11 cellular contexts compared by ENCODE assay signal in the genomic region with DNA sequence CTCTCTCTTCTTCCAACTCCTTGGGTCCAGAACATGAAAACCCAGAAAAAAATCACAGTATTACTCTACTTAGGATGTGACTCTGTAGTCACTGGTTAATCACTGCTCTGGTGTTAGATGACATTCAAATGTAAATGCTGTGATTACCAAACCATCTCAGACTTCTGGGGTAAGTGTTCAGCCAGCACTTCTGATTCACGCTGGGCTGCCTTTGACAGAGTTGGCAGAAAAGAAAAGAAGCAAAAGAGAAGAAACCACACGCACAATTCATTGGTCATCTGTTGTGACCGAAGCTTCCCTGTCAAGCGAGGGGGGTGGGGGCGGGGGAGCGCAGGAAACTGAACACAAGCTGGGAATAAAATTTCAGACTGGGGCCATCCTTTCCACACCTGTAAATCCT.
DNase-seq lines count a peak whose midpoint lies in the region; ATAC-seq and TF ChIP-seq lines count a peak whose summit lies in the region.
"Had no signal": no experiment of that assay in that cellular context is flagged by ENCODE, and none has a peak within 500 bp of the region (broad histone marks: within the 10 kb centered on the region; RNA-seq: fewer than 3 reads in every experiment).

No MANE protein-coding gene starts in this region.

- no peak overlapping the region for H3K4ac ChIP-seq in mesenchymal stem cell (ENCODE audit: low read depth in 1 of 2, low read length in 2 of 2)

- H3K4me3 Mint-ChIP-seq in chondrocyte (ENCODE audit: unreplicated experiment): peak overlapping the region; percentile 5
- H3K4me3 Mint-ChIP-seq in activated CD4-positive, alpha-beta memory T cell treated with anti-CD3 and anti-CD28 coated beads for 36 hours: no peak overlapping the region

- H3K79me1 ChIP-seq in mesenchymal stem cell (replicated peaks; ENCODE audit: low read length, poor library complexity, severe bottlenecking): no peaks in the 10 kb centered on the region

- ATAC-seq in HG02870 (IDR thresholded peaks at IDR 0.05; ENCODE audit: unreplicated experiment): no peak
- ATAC-seq: activated naive CD4-positive, alpha-beta T cell treated with anti-CD3 and anti-CD28 coated beads, Interleukin-2, amount 50 U/mL, for 72 hours had no signal

- H3K27me3 ChIP-seq in mesenchymal stem cell (ENCODE audit: control insufficient read depth in 1 of 2, insufficient read depth in 1 of 2, low read length in 2 of 2): peaks cover 0 to 5% of the 10 kb centered on the region in 2 experiments

- H3K4me3 ChIP-seq in mesenchymal stem cell (ENCODE audit: insufficient read depth in 1 of 2, low read depth in 1 of 2, low read length in 2 of 2): peak overlapping the region in 1 of 2 experiments; percentile 51

- H3K4me1 ChIP-seq in mesenchymal stem cell (ENCODE audit: control insufficient read depth, insufficient read depth, low read depth, low read length): peaks cover 6% of the 10 kb centered on the region

- no peak overlapping the region for H3K23ac ChIP-seq in mesenchymal stem cell (ENCODE audit: low read length in 2 of 2)

- no peak overlapping the region for H2BK5ac ChIP-seq in mesenchymal stem cell (ENCODE audit: low read depth, low read length, poor library complexity, severe bottlenecking)

- POLR2A ChIA-PET in activated CD4-positive, alpha-beta memory T cell treated with anti-CD3 and anti-CD28 coated beads for 36 hours (lab: Charles Lee): no interaction called here

- H3K18ac ChIP-seq in mesenchymal stem cell (ENCODE audit: low read depth in 1 of 2, low read length in 2 of 2): no peak overlapping the region

- peak overlapping the region; percentile 91 for H3K27ac Mint-ChIP-seq in chondrocyte (ENCODE audit: unreplicated experiment)
- H3K27ac Mint-ChIP-seq in activated CD4-positive, alpha-beta memory T cell treated with anti-CD3 and anti-CD28 coated beads for 36 hours: no peak overlapping the region
- H3K27ac Mint-ChIP-seq: activated naive CD4-positive, alpha-beta T cell treated with anti-CD3 and anti-CD28 coated beads, Interleukin-2, amount 50 U/mL, for 72 hours had no signal

- no peak overlapping the region for H2BK120ac ChIP-seq in mesenchymal stem cell (ENCODE audit: low read depth, low read length)

- DNase-seq in NCI-H82 (lab: John Stamatoyannopoulos, UW) (peak; percentile 67), NCI-H82 treated with DMSO at 0.1 percent for 48 hours (lab: John Stamatoyannopoulos, UW; ENCODE audit: unreplicated experiment) (no peak), chondrocyte (ENCODE audit: low spot score) (no peak), mesenchymal stem cell (peak; percentile 71)
- DNase-seq in activated CD4-positive, alpha-beta memory T cell treated with anti-CD3 and anti-CD28 coated beads for 36 hours: no peak
- DNase-seq in stimulated activated CD4-positive, alpha-beta T cell treated with anti-CD3 and anti-CD28 coated beads, Interleukin-15, amount 100 ng/mL, for 24 hours: no peak
- DNase-seq: activated CD4-positive, alpha-beta T cell treated with anti-CD3 and anti-CD28 coated beads for 1 hour; NCI-H1694 treated with DMSO at 0.1 percent for 48 hours had no signal

- no peak overlapping the region for H2AFZ ChIP-seq in mesenchymal stem cell (ENCODE audit: low read depth, low read length)

- no peaks in the 10 kb centered on the region for H3K36me3 ChIP-seq in mesenchymal stem cell (ENCODE audit: control insufficient read depth in 1 of 2, insufficient read depth in 2 of 2, low read depth in 1 of 2, low read length in 2 of 2)

- H4K91ac ChIP-seq in mesenchymal stem cell (ENCODE audit: low read length): no peak overlapping the region

- 20% methylated on average over 6 of the region's 6 CpGs for WGBS in mesenchymal stem cell

- peaks cover 57% of the 10 kb centered on the region for H3K4me1 Mint-ChIP-seq in chondrocyte (ENCODE audit: low read depth)
- peaks cover 17% of the 10 kb centered on the region for H3K4me1 Mint-ChIP-seq in activated CD4-positive, alpha-beta memory T cell treated with anti-CD3 and anti-CD28 coated beads for 36 hours (ENCODE audit: low read depth)

- H3K9me3 ChIP-seq in mesenchymal stem cell (ENCODE audit: control insufficient read depth, low read length): no peaks in the 10 kb centered on the region

- CTCF ChIA-PET in activated CD4-positive, alpha-beta memory T cell treated with anti-CD3 and anti-CD28 coated beads for 36 hours (lab: Charles Lee): no interaction called here

- no peak overlapping the region for H3K14ac ChIP-seq in mesenchymal stem cell (ENCODE audit: low read length in 2 of 2)

- H2BK12ac ChIP-seq in mesenchymal stem cell (ENCODE audit: low read length in 2 of 2): no peak overlapping the region

- H3K36me3 Mint-ChIP-seq in chondrocyte (ENCODE audit: low read depth): no peaks in the 10 kb centered on the region
- no peaks in the 10 kb centered on the region for H3K36me3 Mint-ChIP-seq in activated CD4-positive, alpha-beta memory T cell treated with anti-CD3 and anti-CD28 coated beads for 36 hours
- H3K36me3 Mint-ChIP-seq: activated naive CD4-positive, alpha-beta T cell treated with anti-CD3 and anti-CD28 coated beads, Interleukin-2, amount 50 U/mL, for 72 hours had no signal

- H2AK5ac ChIP-seq in mesenchymal stem cell (ENCODE audit: low read length, severe bottlenecking): no peak overlapping the region

- H2BK15ac ChIP-seq in mesenchymal stem cell (ENCODE audit: low read depth, poor library complexity, severe bottlenecking): no peak overlapping the region

- H3K9ac ChIP-seq in mesenchymal stem cell (ENCODE audit: low read length): peak overlapping the region; percentile 88

- no peak for TF ChIP-seq CTCF in chondrocyte (IDR thresholded peaks at IDR 0.05)

- H4K8ac ChIP-seq in mesenchymal stem cell (ENCODE audit: low read length): no peak overlapping the region

- H3K4me2 ChIP-seq in mesenchymal stem cell (ENCODE audit: low read length, poor library complexity, severe bottlenecking): no peak overlapping the region

- no peaks in the 10 kb centered on the region for H3K27me3 Mint-ChIP-seq in chondrocyte (ENCODE audit: low read depth)
- no peaks in the 10 kb centered on the region for H3K27me3 Mint-ChIP-seq in activated CD4-positive, alpha-beta memory T cell treated with anti-CD3 and anti-CD28 coated beads for 36 hours

- no peak overlapping the region for H3K27ac ChIP-seq in mesenchymal stem cell (ENCODE audit: low read length, poor library complexity, severe bottlenecking)
- H3K27ac ChIP-seq in temporal lobe (ENCODE audit: low read depth, low read length): peak overlapping the region; percentile 9

- H3K9me3 Mint-ChIP-seq in chondrocyte (ENCODE audit: low read depth): no peaks in the 10 kb centered on the region
- H3K9me3 Mint-ChIP-seq in activated CD4-positive, alpha-beta memory T cell treated with anti-CD3 and anti-CD28 coated beads for 36 hours: no peaks in the 10 kb centered on the region
- H3K9me3 Mint-ChIP-seq: activated naive CD4-positive, alpha-beta T cell treated with anti-CD3 and anti-CD28 coated beads, Interleukin-2, amount 50 U/mL, for 72 hours had no signal

- intact Hi-C loops in activated CD4-positive, alpha-beta memory T cell treated with anti-CD3 and anti-CD28 coated beads for 36 hours (cut with micrococcal nuclease): loop anchor here (2.0 kb wide), 1 partner anchor 13 kb away; no protein-coding TSS in a partner anchor

Comparison
In these comparisons a context has a peak if more than half of its experiments do, and no peak if none do; other contexts are left out.
1. DNase-seq: peak in NCI-H82 (single experiment) and mesenchymal stem cell (single experiment); none in NCI-H82 treated with DMSO at 0.1 percent for 48 hours (single experiment), chondrocyte (single experiment), activated CD4-positive, alpha-beta memory T cell treated with anti-CD3 and anti-CD28 coated beads for 36 hours (single experiment) and stimulated activated CD4-positive, alpha-beta T cell treated with anti-CD3 and anti-CD28 coated beads, Interleukin-15, amount 100 ng/mL, for 24 hours (single experiment).